Comparison of ENCODE assay signal across 25 cellular contexts in genomic region chr1:92038695-92039346, GRCh38. TPM values are rescaled to one million over a fixed set of nuclear protein-coding genes. Genes with fewer than 3 reads are reported as not detected.
"Had no signal": no experiment of that assay in that cellular context is flagged by ENCODE, and none has a peak within 500 bp of the region (broad histone marks: within the 10 kb centered on the region; RNA-seq: fewer than 3 reads in every experiment).

No MANE protein-coding gene starts in this region.

- DNase-seq: activated CD4-positive, alpha-beta T cell treated with anti-CD3 and anti-CD28 coated beads for 4 hours; activated CD8-positive, alpha-beta memory T cell treated with anti-CD3 and anti-CD28 coated beads, Interleukin-2, amount 50 U/mL, for 48 hours; activated CD8-positive, alpha-beta T cell treated with anti-CD3 and anti-CD28 coated beads for 36 hours; activated T-cell treated with anti-CD3 and anti-CD28 coated beads, Interleukin-2, amount 50 U/mL, for 1 hour; amygdala; MG63; MV-4-11; NCI-H1092 treated with DMSO at 0.1 percent for 48 hours; NCI-H1417 treated with DMSO at 0.1 percent for 48 hours; NCI-H1694; NCI-H2029; NCI-H2107; NCI-H2171 treated with DMSO at 0.1 percent for 48 hours; NCI-H226; NCI-H510A; NCI-H526 treated with DMSO at 0.1 percent for 48 hours; NK-92 treated with Interleukin-12 subunit alpha and Interleukin-12 subunit beta, amount 100 ng/mL, for 24 hours; Peyer's patch; Right ventricle myocardium superior; SJCRH30; SK-N-SH had no signal

- H3K27me3 ChIP-seq: Peyer's patch, SJCRH30 had no signal

- H3K4me1 ChIP-seq: Peyer's patch, SJCRH30 had no signal

- H3K4me2 ChIP-seq: SK-N-SH had no signal

- H3K9me3 ChIP-seq: MG63, Peyer's patch, SJCRH30, SK-N-SH had no signal

- H3K27ac ChIP-seq: Peyer's patch, RWPE1, SJCRH30 had no signal

- H3K4me3 ChIP-seq: MG63, Peyer's patch, SJCRH30 had no signal

- ATAC-seq: activated CD4-positive, CD25-positive, alpha-beta regulatory T cell treated with anti-CD3 and anti-CD28 coated beads, Interleukin-2, amount 50 U/mL, for 24 hours; activated CD8-positive, alpha-beta T cell treated with anti-CD3 and anti-CD28 coated beads for 36 hours had no signal

- H3K9ac ChIP-seq: SK-N-SH had no signal

- H3K36me3 ChIP-seq: MG63, Peyer's patch, SJCRH30 had no signal

RNA-seq across cellular contexts. Expression of gene EPHX4, which starts 9.0 kb away (rescaled TPM):
- total RNA-seq: Peyer's patch, Right ventricle myocardium superior had no signal

RNA-seq across cellular contexts. Expression of gene SETSIP, which starts 36.4 kb away (rescaled TPM):
- total RNA-seq: astrocyte; Peyer's patch; Right ventricle myocardium superior; T-helper 1 cell treated with Interleukin-12 subunit alpha and Interleukin-12 subunit beta and Interleukin-4 antibody, amounts not matched to agents 30 ng/mL and 1 ng/mL, for 36 hours had no signal
- polyA plus RNA-seq: SK-N-SH had no signal
